In genomic region chr3:11642455-11643162, GRCh38 we compare ENCODE assay signal across 7 cellular contexts. TPM values are rescaled to one million over a fixed set of nuclear protein-coding genes. Genes with fewer than 3 reads are reported as not detected.
DNase-seq lines count a peak whose midpoint lies in the region; ATAC-seq, FAIRE-seq and TF ChIP-seq lines count a peak whose summit lies in the region.

No MANE protein-coding gene starts in this region.

- FAIRE-seq in keratinocyte (lab: Jason Lieb, UNC) = no peak

- peak overlapping the region; percentile 95 for H3K4me3 ChIP-seq in NB4 (ENCODE audit: low read depth, low read length)
- H3K4me3 ChIP-seq in WERI-Rb-1 (ENCODE audit: low read depth, low read length) = peak overlapping the region; percentile 92
- H3K4me3 ChIP-seq in keratinocyte (ENCODE audit: control insufficient read depth in 2 of 3, extremely low read depth in 1 of 3, insufficient read depth in 2 of 3, low read depth in 1 of 3, low read length in 3 of 3) = peak overlapping the region; percentile 53 to 83 (median 68)

- H3K36me3 ChIP-seq in WERI-Rb-1 (no peaks in the 10 kb centered on the region), keratinocyte (ENCODE audit: control insufficient read depth in 2 of 2, extremely low read depth in 1 of 2, insufficient read depth in 2 of 2, low read length in 2 of 2) (peaks cover 0 to 5% of the 10 kb centered on the region in 2 experiments)

- no peaks in the 10 kb centered on the region for H4K20me1 ChIP-seq in keratinocyte (ENCODE audit: control insufficient read depth, extremely low read depth, insufficient read depth, low read length)

- peak overlapping the region; percentile 82 for H3K9ac ChIP-seq in keratinocyte (ENCODE audit: control insufficient read depth, extremely low read depth, insufficient read depth, low read length)

- H3K27ac ChIP-seq in WERI-Rb-1 (peak overlapping the region; percentile 87), caudate nucleus (ENCODE audit: low read depth, low read length) (peak overlapping the region; percentile 97), keratinocyte (ENCODE audit: control insufficient read depth, insufficient read depth, low read length) (peak overlapping the region; percentile 83)

- H3K79me2 ChIP-seq in keratinocyte (ENCODE audit: control insufficient read depth, insufficient read depth, low read length) = peaks cover 62% of the 10 kb centered on the region

- ATAC-seq in GM18502 (IDR thresholded peaks at IDR 0.05; ENCODE audit: poor library complexity, unreplicated experiment) (peak; percentile 68), HG02588 (IDR thresholded peaks at IDR 0.05; ENCODE audit: unreplicated experiment) (peak; percentile 60)

- peak; percentile 53 for TF ChIP-seq POLR2A in NB4 (IDR thresholded peaks at IDR 0.05; ENCODE audit: extremely low read depth, insufficient read length)

- TF ChIP-seq CTCF in NB4 (IDR thresholded peaks at IDR 0.05; ENCODE audit: low read depth, low read length) = no peak
- no peak for TF ChIP-seq CTCF in WERI-Rb-1 (IDR thresholded peaks at IDR 0.05; ENCODE audit: low read depth, low read length)
- TF ChIP-seq CTCF in keratinocyte (optimal IDR thresholded peaks at IDR 0.05 in 1 of 3, IDR thresholded peaks at IDR 0.05 in 1 of 3, conservative IDR thresholded peaks at IDR 0.05 in 1 of 3; ENCODE audit: extremely low read depth in 1 of 3, insufficient read depth in 2 of 3, low read length in 3 of 3) = no peak

- H3K4me1 ChIP-seq in keratinocyte (ENCODE audit: control insufficient read depth, extremely low read depth, insufficient read depth, low read length) = peaks cover 13% of the 10 kb centered on the region

- no peaks in the 10 kb centered on the region for H3K9me1 ChIP-seq in keratinocyte (ENCODE audit: control insufficient read depth, extremely low read depth, insufficient read depth, low read length)

- dilution Hi-C loops in keratinocyte (cut with MboI; ENCODE audit: extremely low pct_ligation_motif_present, low sequenced_read_pairs) = no loop called here

- no peaks in the 10 kb centered on the region for H3K27me3 ChIP-seq in WERI-Rb-1 (ENCODE audit: insufficient read depth, low read depth, severe bottlenecking)
- H3K27me3 ChIP-seq in keratinocyte (ENCODE audit: control insufficient read depth, extremely low read depth, insufficient read depth, low read length) = no peaks in the 10 kb centered on the region

- peak; percentile 92 for DNase-seq in NB4 (ENCODE audit: low read depth)
- peak; percentile 51 for DNase-seq in WERI-Rb-1
- peak in 55 of 61 donors; percentile 32 to 85 (median 68) for DNase-seq in caudate nucleus (lab: John Stamatoyannopoulos, UW)
- no peak for DNase-seq in keratinocyte (ENCODE audit: low read depth, low spot score)
- DNase-seq in stimulated activated CD4-positive, alpha-beta T cell treated with anti-CD3 and anti-CD28 coated beads, Interleukin-12 subunit alpha, Interleukin-12 subunit beta, amount 100 ng/mL, for 48 hours (ENCODE audit: low read depth in 2 of 3, low spot score in 1 of 3) = peak; percentile 48 to 61 (median 54)

- peak overlapping the region; percentile 45 for H2AFZ ChIP-seq in keratinocyte (ENCODE audit: control insufficient read depth, low read length)

- H3K4me2 ChIP-seq in keratinocyte (ENCODE audit: control insufficient read depth, extremely low read depth, insufficient read depth, low read depth, low read length) = peak overlapping the region; percentile 86

- H3K9me3 ChIP-seq in WERI-Rb-1 (ENCODE audit: severe bottlenecking) (no peaks in the 10 kb centered on the region), keratinocyte (ENCODE audit: control insufficient read depth, low read depth, low read length) (no peaks in the 10 kb centered on the region)

RNA-seq across cellular contexts. Expression of gene VGLL4, which starts 1.1 kb away (rescaled TPM):
- 28.5 to 51.6 TPM (median 32.6 TPM) in 3 replicates for polyA plus RNA-seq in keratinocyte
- polyA plus RNA-seq in keratinocyte (2011; ENCODE audit: low read depth) = 25.2 TPM
- 30.9 and 43.1 TPM in 2 replicates for polyA plus RNA-seq in keratinocyte (2011; cell fraction: cytosol; rRNA removed)
- polyA plus RNA-seq in keratinocyte (2011; cell fraction: nucleus; rRNA removed) = 46.0 and 73.6 TPM in 2 replicates
- polyA plus RNA-seq in keratinocyte (2012; ENCODE audit: low replicate concordance) = 21.2 and 26.3 TPM in 2 replicates
- polyA minus RNA-seq in keratinocyte = 27.6 to 36.2 TPM (median 28.9 TPM) in 3 replicates
- polyA minus RNA-seq in keratinocyte (2011; cell fraction: cytosol; rRNA and poly(A)+ RNA removed) = 58.3 TPM
- polyA minus RNA-seq in keratinocyte (2011; cell fraction: nucleus; rRNA and poly(A)+ RNA removed) = 37.0 and 50.0 TPM in 2 replicates
